In genomic region chr2:65185012-65185411, GRCh38 we compare ENCODE assay signal across 9 cellular contexts.
"Had no signal": no experiment of that assay in that cellular context is flagged by ENCODE, and none has a peak within 500 bp of the region (broad histone marks: within the 10 kb centered on the region; RNA-seq: fewer than 3 reads in every experiment).

No MANE protein-coding gene starts in this region.

- H3K4me3 Mint-ChIP-seq: GM23338, HFFc6 had no signal

- H3K4me2 ChIP-seq: GM23338, KMS-11 had no signal

- DNase-seq: H7, HFFc6, IMR-90, KBM-7 had no signal

- H3K9ac ChIP-seq: KMS-11 had no signal

- H3K9me3 Mint-ChIP-seq: HFFc6 had no signal

- H3K4me3 ChIP-seq: GM23338, HAP-1 had no signal

- H3K9me3 ChIP-seq: HAP-1 had no signal

- H3K36me3 ChIP-seq: HAP-1 had no signal

- H3K27ac ChIP-seq: HL-60, KMS-11 had no signal

- H3K4me1 ChIP-seq: HAP-1 had no signal

- H3K27ac Mint-ChIP-seq: GM23338, HFFc6 had no signal

- ATAC-seq: HCT116 had no signal

- H2AFZ ChIP-seq: GM23338 had no signal
